In the genomic region with DNA sequence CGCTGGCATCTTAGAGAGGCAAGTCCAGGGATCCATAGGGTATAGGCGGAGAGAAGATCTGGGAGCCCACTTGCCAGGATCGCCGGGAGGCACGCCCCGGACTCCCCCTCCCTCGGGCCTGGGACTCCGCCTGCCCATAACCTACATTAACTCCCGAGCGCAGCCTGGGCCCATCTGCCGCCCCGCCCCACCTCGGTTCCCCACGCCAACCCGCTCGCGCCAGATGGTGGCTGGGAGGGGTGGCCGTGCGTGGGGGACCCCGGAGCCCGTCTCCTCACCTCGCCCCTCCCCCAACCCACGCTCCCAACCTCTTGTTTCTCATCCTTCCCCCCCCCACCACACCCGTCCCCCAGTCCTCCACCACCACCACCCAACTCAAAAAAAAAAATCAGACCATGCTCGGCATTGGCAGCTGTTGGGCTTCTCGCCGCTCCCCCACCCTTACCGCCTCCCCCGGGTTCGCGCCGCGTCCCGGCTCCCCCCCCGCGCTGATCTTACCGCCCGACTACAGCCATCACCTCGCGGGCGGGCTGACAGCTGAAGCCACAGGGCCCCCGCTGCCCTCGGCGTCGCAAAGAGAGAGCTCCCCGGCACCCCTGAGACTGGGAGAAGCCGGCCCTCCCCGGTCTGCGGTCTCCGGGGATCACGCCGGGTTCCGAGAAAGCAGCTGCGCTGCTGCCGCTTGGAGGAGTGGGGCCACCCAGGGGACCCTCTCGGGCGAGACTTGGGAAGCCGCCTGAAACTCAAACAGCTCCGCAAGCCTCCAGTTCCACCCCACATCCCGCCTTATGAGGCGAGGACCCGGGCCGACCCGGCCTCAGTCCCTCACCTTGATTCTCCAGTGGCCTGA, we compare ENCODE assay signal across 9 cellular contexts. TPM values are rescaled to one million over a fixed set of nuclear protein-coding genes. Genes with fewer than 3 reads are reported as not detected.
DNase-seq lines count a peak whose midpoint lies in the region; ATAC-seq and TF ChIP-seq lines count a peak whose summit lies in the region.
"Had no signal": no experiment of that assay in that cellular context is flagged by ENCODE, and none has a peak within 500 bp of the region (broad histone marks: within the 10 kb centered on the region; RNA-seq: fewer than 3 reads in every experiment).

No MANE protein-coding gene starts in this region.

- TF ChIP-seq CTCF in SU-DHL-6 (IDR thresholded peaks at IDR 0.05; ENCODE audit: insufficient read depth, low read length, poor library complexity, severe bottlenecking), result no peak
- TF ChIP-seq CTCF in heart right ventricle (IDR thresholded peaks at IDR 0.05), result no peak
- TF ChIP-seq CTCF in body of pancreas (IDR thresholded peaks at IDR 0.05), result no peak

- peaks cover 15 to 66% (median 57%) of the 10 kb centered on the region in 9 donors for H3K4me1 ChIP-seq in heart right ventricle
- H3K4me1 ChIP-seq in stomach smooth muscle (ENCODE audit: control insufficient read depth, insufficient read depth, low read length), result peaks cover 51% of the 10 kb centered on the region
- H3K4me1 ChIP-seq in body of pancreas, result peaks cover 65% of the 10 kb centered on the region

- no peak for DNase-seq in activated CD4-positive, alpha-beta T cell treated with anti-CD3 and anti-CD28 coated beads, Interleukin-2, amount 10 ng/mL, durations not matched to agents 7 days and 5 days
- no peak for DNase-seq in activated CD4-positive, alpha-beta T cell treated with anti-CD3 and anti-CD28 coated beads, Interleukin-2, amount 50 U/mL, for 4 hours
- DNase-seq in heart right ventricle (no peak), NOMO-1 treated with DMSO at 0.1 percent for 48 hours (lab: John Stamatoyannopoulos, UW; ENCODE audit: unreplicated experiment) (no peak), body of pancreas (no peak)

- H2AFZ ChIP-seq in SU-DHL-6 (ENCODE audit: low read depth, low read length, severe bottlenecking), result no peak overlapping the region

- 4 to 7% methylated on average over 63 to 64 of the region's 64 CpGs for WGBS in heart right ventricle, 2 donors
- WGBS in body of pancreas, 2 donors, result 5 to 8% methylated on average over 45 to 54 of the region's 64 CpGs

- H3K27ac Mint-ChIP-seq in activated CD4-positive, alpha-beta T cell treated with anti-CD3 and anti-CD28 coated beads, Interleukin-2, amount 10 ng/mL, durations not matched to agents 7 days and 5 days, result no peak overlapping the region

- H3K36me3 ChIP-seq in SU-DHL-6 (ENCODE audit: low read length) (no peaks in the 10 kb centered on the region), heart right ventricle (peaks cover 0 to 20% (median 0%) of the 10 kb centered on the region in 9 donors), stomach smooth muscle (ENCODE audit: control insufficient read depth in 2 of 2, insufficient read depth in 2 of 2, low read length in 2 of 2) (no peaks in the 10 kb centered on the region), body of pancreas (replicated peaks in 1 of 2; ENCODE audit: insufficient read depth in 1 of 2, low read depth in 2 of 2) (no peaks in the 10 kb centered on the region)
- H3K36me3 ChIP-seq: pancreas had no signal

- H3K27me3 ChIP-seq in SU-DHL-6 (ENCODE audit: low read length) (no peaks in the 10 kb centered on the region), heart right ventricle (peaks cover 5 to 88% (median 33%) of the 10 kb centered on the region in 7 donors), stomach smooth muscle (ENCODE audit: control insufficient read depth in 1 of 2, insufficient read depth in 2 of 2, low read length in 2 of 2) (peaks cover 51 to 75% of the 10 kb centered on the region in 2 donors), body of pancreas (peaks cover 0 to 35% of the 10 kb centered on the region in 2 donors)

- peak overlapping the region; percentile 70 for H3K4me2 ChIP-seq in SU-DHL-6 (ENCODE audit: low read depth, low read length, poor library complexity, severe bottlenecking)

- intact Hi-C loops in heart right ventricle (cut with DNase I), result loop anchor here in 1 of 10 donors (2.0 kb wide), 1 partner anchor 21 kb away; no protein-coding TSS in a partner anchor
- intact Hi-C loops in body of pancreas (cut with DNase I), result no loop called here

- H3K9me2 ChIP-seq in SU-DHL-6 (replicated peaks; ENCODE audit: insufficient read depth, low read length), result no peaks in the 10 kb centered on the region

- H3K4me3 ChIP-seq in SU-DHL-6 (ENCODE audit: insufficient read depth, low read length, poor library complexity, severe bottlenecking), result peak overlapping the region; percentile 56
- H3K4me3 ChIP-seq in heart right ventricle, result peak overlapping the region; percentile 55 to 96 (median 74)
- H3K4me3 ChIP-seq in stomach smooth muscle (ENCODE audit: low read length in 2 of 2), result peak overlapping the region; percentile 43 to 57
- no peak overlapping the region for H3K4me3 ChIP-seq in body of pancreas

- no peak for ATAC-seq in heart right ventricle
- ATAC-seq in HG03175 (IDR thresholded peaks at IDR 0.05; ENCODE audit: unreplicated experiment), result no peak
- no peak for ATAC-seq in body of pancreas

- H3K79me2 ChIP-seq in SU-DHL-6 (ENCODE audit: insufficient read depth, low read length), result no peaks in the 10 kb centered on the region

- H3K4me3 Mint-ChIP-seq in activated CD4-positive, alpha-beta T cell treated with anti-CD3 and anti-CD28 coated beads, Interleukin-2, amount 10 ng/mL, durations not matched to agents 7 days and 5 days, result peak overlapping the region; percentile 36

- H3K36me3 Mint-ChIP-seq in activated CD4-positive, alpha-beta T cell treated with anti-CD3 and anti-CD28 coated beads, Interleukin-2, amount 10 ng/mL, durations not matched to agents 7 days and 5 days (ENCODE audit: low read depth), result no peaks in the 10 kb centered on the region

- H3K4me1 Mint-ChIP-seq in activated CD4-positive, alpha-beta T cell treated with anti-CD3 and anti-CD28 coated beads, Interleukin-2, amount 10 ng/mL, durations not matched to agents 7 days and 5 days, result peaks cover 45% of the 10 kb centered on the region

- H3K9me3 ChIP-seq in SU-DHL-6 (ENCODE audit: insufficient read depth, low read length) (no peaks in the 10 kb centered on the region), heart right ventricle (no peaks in the 10 kb centered on the region), stomach smooth muscle (ENCODE audit: control insufficient read depth in 2 of 2, low read length in 2 of 2) (no peaks in the 10 kb centered on the region), body of pancreas (no peaks in the 10 kb centered on the region)
- H3K9me3 ChIP-seq: pancreas had no signal

- H3K9me3 Mint-ChIP-seq in activated CD4-positive, alpha-beta T cell treated with anti-CD3 and anti-CD28 coated beads, Interleukin-2, amount 10 ng/mL, durations not matched to agents 7 days and 5 days, result no peaks in the 10 kb centered on the region

- no peaks in the 10 kb centered on the region for H3F3A ChIP-seq in SU-DHL-6 (ENCODE audit: insufficient read depth)

- H3K27ac ChIP-seq in SU-DHL-6 (ENCODE audit: low read depth, low read length), result no peak overlapping the region
- H3K27ac ChIP-seq in heart right ventricle, result peak overlapping the region in 9 of 10 donors; percentile 15 to 96 (median 52)
- H3K27ac ChIP-seq in stomach smooth muscle (ENCODE audit: low read length), result no peak overlapping the region
- no peak overlapping the region for H3K27ac ChIP-seq in body of pancreas
- H3K27ac ChIP-seq: pancreas had no signal

- no peak overlapping the region for H3K9ac ChIP-seq in SU-DHL-6 (ENCODE audit: low read length)
- no peak overlapping the region for H3K9ac ChIP-seq in stomach smooth muscle (ENCODE audit: low read length in 2 of 2)

- CTCF ChIA-PET in activated CD4-positive, alpha-beta T cell treated with anti-CD3 and anti-CD28 coated beads, Interleukin-2, amount 10 ng/mL, durations not matched to agents 7 days and 5 days (lab: Charles Lee), result interaction anchor here (0.6 to 3.9 kb wide), 4 partner anchors 14 to 34 kb away, joined by 3 to 22 read pairs (median 7); a partner anchor contains a TSS

- TF ChIP-seq POLR2A in body of pancreas (IDR thresholded peaks at IDR 0.05), result no peak

- peaks cover 83% of the 10 kb centered on the region for H3K27me3 Mint-ChIP-seq in activated CD4-positive, alpha-beta T cell treated with anti-CD3 and anti-CD28 coated beads, Interleukin-2, amount 10 ng/mL, durations not matched to agents 7 days and 5 days

- POLR2A ChIA-PET in activated CD4-positive, alpha-beta T cell treated with anti-CD3 and anti-CD28 coated beads, Interleukin-2, amount 10 ng/mL, durations not matched to agents 7 days and 5 days (lab: Charles Lee), result no interaction called here

- no peaks in the 10 kb centered on the region for H4K20me1 ChIP-seq in SU-DHL-6 (ENCODE audit: low read depth, low read length)

RNA-seq across cellular contexts. Expression of a gene that starts 1.4 kb away (rescaled TPM):
- not detected for total RNA-seq in activated CD4-positive, alpha-beta T cell treated with anti-CD3 and anti-CD28 coated beads, Interleukin-2, amount 10 ng/mL, durations not matched to agents 7 days and 5 days
- 10 to 100 TPM in 8 of 10 donors, 1 to 10 TPM in 2; 6.5 to 24.8 (median 16.6) TPM for total RNA-seq in heart right ventricle
- 10 to 100 TPM in 1 of 2 donors, 1 to 10 TPM in 1; 8.7 to 10.2 TPM for polyA plus RNA-seq in heart right ventricle
- 1 to 10 TPM in 1 of 2 donors, under 1 TPM in 1; 0.33 to 3.6 TPM for total RNA-seq in body of pancreas

RNA-seq across cellular contexts. Expression of a gene that starts 25.5 kb away (rescaled TPM):
- 1 to 10 TPM; 4.7 to 6.7 TPM for total RNA-seq in activated CD4-positive, alpha-beta T cell treated with anti-CD3 and anti-CD28 coated beads, Interleukin-2, amount 10 ng/mL, durations not matched to agents 7 days and 5 days
- total RNA-seq in heart right ventricle (1 to 10 TPM in 7 of 10 donors, under 1 TPM in 3; 0.31 to 4.8 (median 1.7) TPM), body of pancreas (1 to 10 TPM; 4.0 to 4.7 TPM)
- 1 to 10 TPM; 1.7 to 7.6 TPM for polyA plus RNA-seq in heart right ventricle

RNA-seq across cellular contexts. Expression of a gene that starts 33.5 kb away (rescaled TPM):
- total RNA-seq in activated CD4-positive, alpha-beta T cell treated with anti-CD3 and anti-CD28 coated beads, Interleukin-2, amount 10 ng/mL, durations not matched to agents 7 days and 5 days, result 10 to 100 TPM; 16.2 to 16.6 TPM
- total RNA-seq in heart right ventricle (10 to 100 TPM; 16.0 to 25.0 (median 21.5) TPM), body of pancreas (10 to 100 TPM; 10.9 to 14.8 TPM)
- 10 to 100 TPM; 10.5 to 12.2 TPM for polyA plus RNA-seq in heart right ventricle

RNA-seq across cellular contexts. Expression of a gene that starts 53.7 kb away (rescaled TPM):
- not detected for total RNA-seq in activated CD4-positive, alpha-beta T cell treated with anti-CD3 and anti-CD28 coated beads, Interleukin-2, amount 10 ng/mL, durations not matched to agents 7 days and 5 days
- total RNA-seq in heart right ventricle (not detected), body of pancreas (1 to 10 TPM; 6.2 to 6.3 TPM)
- polyA plus RNA-seq in heart right ventricle, result under 1 TPM in 1 of 2 donors, not detected in 1; 0.03 TPM

Comparison
In these comparisons a context has a peak if more than half of its experiments do, and no peak if none do; other contexts are left out.
1. H3K27ac ChIP-seq: peak in heart right ventricle (9 of 10); none in SU-DHL-6 (single experiment), stomach smooth muscle (single experiment) and body of pancreas (0 of 4).
2. H3K4me3 ChIP-seq: peak in SU-DHL-6 (single experiment), heart right ventricle (10 of 10) and stomach smooth muscle (2 of 2); none in body of pancreas (0 of 2).